Comparison of ENCODE assay signal across 10 cellular contexts in genomic region chr6:68196645-68197044, GRCh38.
DNase-seq lines count a peak whose midpoint lies in the region; ATAC-seq and TF ChIP-seq lines count a peak whose summit lies in the region.
"Had no signal": no experiment of that assay in that cellular context is flagged by ENCODE, and none has a peak within 500 bp of the region (broad histone marks: within the 10 kb centered on the region; RNA-seq: fewer than 3 reads in every experiment).

No MANE protein-coding gene starts in this region.

- H3K27ac ChIP-seq in esophagus muscularis mucosa (replicated peaks in 1 of 4): no peak overlapping the region
- H3K27ac ChIP-seq: A549 had no signal

- H3K36me3 ChIP-seq in kidney epithelial cell (ENCODE audit: control insufficient read depth, insufficient read depth, low read length): no peaks in the 10 kb centered on the region
- H3K36me3 ChIP-seq in esophagus muscularis mucosa: no peaks in the 10 kb centered on the region

- TF ChIP-seq CTCF in kidney epithelial cell (IDR thresholded peaks at IDR 0.05; ENCODE audit: insufficient read depth, low read length, poor library complexity, severe bottlenecking): peak; percentile 8
- TF ChIP-seq CTCF in esophagus muscularis mucosa (IDR thresholded peaks at IDR 0.05): no peak

- in situ Hi-C loops in SK-MEL-5 (cut with HindIII; ENCODE audit: low pct_unique_long_range_greater_than_20kb, low sequenced_read_pairs): no loop called here

- H3K9me3 ChIP-seq in esophagus muscularis mucosa: peaks cover 0 to 5% (median 4%) of the 10 kb centered on the region in 4 donors
- H3K9me3 ChIP-seq: A549 had no signal

- DNase-seq in NCI-H1092 treated with DMSO at 0.1 percent for 48 hours (lab: John Stamatoyannopoulos, UW): peak; percentile 1
- no peak for DNase-seq in NCI-H1092 (lab: John Stamatoyannopoulos, UW)
- DNase-seq in SK-MEL-5 (ENCODE audit: low read depth, low spot score): peak; percentile 57
- DNase-seq in kidney epithelial cell (ENCODE audit: low read depth): no peak
- DNase-seq in esophagus muscularis mucosa (ENCODE audit: extremely low spot score): no peak
- DNase-seq: amygdala had no signal

- TF ChIP-seq POLR2A in esophagus muscularis mucosa (IDR thresholded peaks at IDR 0.05; ENCODE audit: low read depth): no peak

- H3K27me3 ChIP-seq in kidney epithelial cell (ENCODE audit: control insufficient read depth, insufficient read depth, low read length): no peaks in the 10 kb centered on the region
- H3K27me3 ChIP-seq in esophagus muscularis mucosa: no peaks in the 10 kb centered on the region

- 36% methylated on average over 3 of the region's 3 CpGs for WGBS in esophagus muscularis mucosa

- H3K4me3 ChIP-seq in kidney epithelial cell (ENCODE audit: low read depth, low read length): no peak overlapping the region
- H3K4me3 ChIP-seq in esophagus muscularis mucosa: no peak overlapping the region
- H3K4me3 ChIP-seq: A549 had no signal

- peak; percentile 68 for ATAC-seq in HG03159 (IDR thresholded peaks at IDR 0.05; ENCODE audit: unreplicated experiment)
- ATAC-seq in GM21381 (IDR thresholded peaks at IDR 0.05; ENCODE audit: unreplicated experiment): no peak
- no peak for ATAC-seq in HG03460 (IDR thresholded peaks at IDR 0.05; ENCODE audit: unreplicated experiment)
- ATAC-seq: A549 had no signal

- no peak for TF ChIP-seq EP300 in esophagus muscularis mucosa (IDR thresholded peaks at IDR 0.05)

- no peaks in the 10 kb centered on the region for H3K4me1 ChIP-seq in esophagus muscularis mucosa
- H3K4me1 ChIP-seq: A549 had no signal

- intact Hi-C loops in esophagus muscularis mucosa (cut with DNase I): no loop called here

Comparison
In these comparisons a context has a peak if more than half of its experiments do, and no peak if none do; other contexts are left out.
1. DNase-seq: peak in NCI-H1092 treated with DMSO at 0.1 percent for 48 hours (single experiment) and SK-MEL-5 (single experiment); none in NCI-H1092 (single experiment), kidney epithelial cell (single experiment) and esophagus muscularis mucosa (single experiment).